ENCODE assay signal across 8 cellular contexts in the genomic region with DNA sequence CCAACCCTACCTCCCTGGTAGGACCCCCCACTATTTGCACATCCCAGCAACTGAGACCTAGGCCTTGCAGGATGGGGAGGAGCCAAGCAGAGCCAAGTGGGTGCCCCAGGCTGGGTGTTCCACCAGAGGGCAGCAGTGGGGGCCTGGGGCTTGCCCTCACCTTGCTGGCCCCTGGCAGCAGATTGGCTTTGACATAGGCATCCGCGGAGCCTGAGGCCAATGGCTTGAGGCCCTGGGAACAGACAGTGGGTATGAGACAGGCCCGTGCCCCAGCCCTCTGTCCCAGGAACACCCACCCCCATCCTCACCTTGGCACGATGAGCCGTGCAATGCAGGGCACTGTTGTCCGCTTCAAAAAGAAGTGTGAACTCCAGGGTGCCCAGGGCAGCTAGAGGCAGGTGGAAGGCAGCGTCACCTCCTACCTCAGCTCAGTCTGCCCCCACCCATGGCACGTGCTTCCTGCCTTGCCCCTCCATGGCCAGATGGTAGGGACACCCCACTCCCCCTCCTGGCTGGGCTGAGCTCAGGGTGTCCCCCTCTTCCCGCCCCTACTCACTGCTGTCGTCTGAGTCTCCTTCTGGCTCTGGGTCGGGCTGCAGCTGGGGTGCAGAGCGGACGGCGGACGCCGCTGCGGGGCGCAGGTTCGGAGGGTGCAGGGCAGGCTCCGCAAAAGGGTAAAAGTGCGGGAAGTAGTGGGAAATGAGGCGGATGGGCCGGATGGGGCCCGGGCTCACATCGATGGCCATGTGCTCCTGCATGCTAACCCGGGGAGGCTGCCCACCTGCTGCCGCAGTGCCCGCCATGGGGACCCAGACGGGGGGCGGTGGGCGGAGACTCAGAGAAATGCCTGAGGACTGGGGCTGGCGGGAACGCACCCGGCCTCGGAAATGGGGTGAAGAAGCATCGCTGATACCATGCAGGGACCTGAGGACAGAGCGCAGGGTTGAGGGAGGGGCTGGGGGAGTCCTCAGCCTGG. TPM values are rescaled to one million over a fixed set of nuclear protein-coding genes. Genes with fewer than 3 reads are reported as not detected.
DNase-seq lines count a peak whose midpoint lies in the region; ATAC-seq and TF ChIP-seq lines count a peak whose summit lies in the region.

No MANE protein-coding gene starts in this region.

- intact Hi-C loops in tibial artery (cut with DNase I; ENCODE audit: low total_unique reads), result no loop called here

- H3K27ac Mint-ChIP-seq in activated CD8-positive, alpha-beta T cell treated with anti-CD3 and anti-CD28 coated beads, Interleukin-2, amount 10 ng/mL, durations not matched to agents 7 days and 5 days, result peak overlapping the region; percentile 98

- TF ChIP-seq CTCF in foreskin keratinocyte (conservative IDR thresholded peaks at IDR 0.05), result peak; percentile 75
- TF ChIP-seq CTCF in tibial artery (IDR thresholded peaks at IDR 0.05), result peak in 1 of 2 experiments; percentile 27

- POLR2A ChIA-PET in activated CD8-positive, alpha-beta T cell treated with anti-CD3 and anti-CD28 coated beads, Interleukin-2, amount 10 ng/mL, durations not matched to agents 7 days and 5 days (lab: Charles Lee), result interaction anchor here (1.1 to 3.0 kb wide), 4 partner anchors 13 to 220 kb away, joined by 3 to 13 read pairs (median 4); a partner anchor contains a TSS

- peak; percentile 45 for ATAC-seq in activated CD8-positive, alpha-beta T cell treated with anti-CD3 and anti-CD28 coated beads, Interleukin-2, amount 10 ng/mL, durations not matched to agents 7 days and 5 days
- peak; percentile 41 for ATAC-seq in foreskin keratinocyte

- peaks cover 9 to 35% (median 22%) of the 10 kb centered on the region in 3 donors for H3K36me3 ChIP-seq in tibial artery

- no peaks in the 10 kb centered on the region for H3K27me3 Mint-ChIP-seq in activated CD8-positive, alpha-beta T cell treated with anti-CD3 and anti-CD28 coated beads, Interleukin-2, amount 10 ng/mL, durations not matched to agents 7 days and 5 days (ENCODE audit: low read depth)

- H3K27ac ChIP-seq in foreskin keratinocyte (no peak overlapping the region), tibial artery (no peak overlapping the region)

- H3K9me3 ChIP-seq in tibial artery, result no peaks in the 10 kb centered on the region

- no peak overlapping the region for H3K4me3 ChIP-seq in tibial artery

- peaks cover 53% of the 10 kb centered on the region for H3K4me1 Mint-ChIP-seq in activated CD8-positive, alpha-beta T cell treated with anti-CD3 and anti-CD28 coated beads, Interleukin-2, amount 10 ng/mL, durations not matched to agents 7 days and 5 days (ENCODE audit: low read depth)

- no peaks in the 10 kb centered on the region for H3K9me3 Mint-ChIP-seq in activated CD8-positive, alpha-beta T cell treated with anti-CD3 and anti-CD28 coated beads, Interleukin-2, amount 10 ng/mL, durations not matched to agents 7 days and 5 days (ENCODE audit: insufficient read depth)

- peaks cover 21% of the 10 kb centered on the region for H3K36me3 Mint-ChIP-seq in activated CD8-positive, alpha-beta T cell treated with anti-CD3 and anti-CD28 coated beads, Interleukin-2, amount 10 ng/mL, durations not matched to agents 7 days and 5 days (ENCODE audit: low read depth)

- peaks cover 18% of the 10 kb centered on the region for H3K27me3 ChIP-seq in foreskin keratinocyte
- H3K27me3 ChIP-seq in tibial artery, result peaks cover 0 to 23% of the 10 kb centered on the region in 2 donors

- CTCF ChIA-PET in activated CD8-positive, alpha-beta T cell treated with anti-CD3 and anti-CD28 coated beads, Interleukin-2, amount 10 ng/mL, durations not matched to agents 7 days and 5 days (lab: Charles Lee), result interaction anchor here (0.7 to 6.1 kb wide), 5 partner anchors 13 to 265 kb away, joined by 3 to 90 read pairs (median 4); a partner anchor contains a TSS

- DNase-seq in NCI-H2029 (lab: John Stamatoyannopoulos, UW), result peak; percentile 63
- no peak for DNase-seq in NCI-H2029 treated with DMSO at 0.1 percent for 48 hours (lab: John Stamatoyannopoulos, UW)
- DNase-seq in NCI-H1105 treated with DMSO at 0.1 percent for 48 hours (lab: John Stamatoyannopoulos, UW), result peak; percentile 1
- peak; percentile 79 for DNase-seq in activated CD8-positive, alpha-beta T cell treated with anti-CD3 and anti-CD28 coated beads, Interleukin-2, amount 10 ng/mL, durations not matched to agents 7 days and 5 days
- DNase-seq in foreskin keratinocyte, result no peak
- DNase-seq in stimulated activated CD4-positive, alpha-beta T cell treated with anti-CD3 and anti-CD28 coated beads, Interleukin-15, amount 100 ng/mL, for 24 hours, result peak; percentile 77
- DNase-seq in tibial artery, result no peak
- no peak for DNase-seq in NCI-H1694 (lab: John Stamatoyannopoulos, UW)

- H3K4me1 ChIP-seq in foreskin keratinocyte, result no peaks in the 10 kb centered on the region
- H3K4me1 ChIP-seq in tibial artery, result peaks cover 0 to 20% (median 11%) of the 10 kb centered on the region in 4 donors

- peak overlapping the region; percentile 78 for H3K4me3 Mint-ChIP-seq in activated CD8-positive, alpha-beta T cell treated with anti-CD3 and anti-CD28 coated beads, Interleukin-2, amount 10 ng/mL, durations not matched to agents 7 days and 5 days

RNA-seq across cellular contexts. Expression of a gene that starts 9.0 kb away (rescaled TPM):
- total RNA-seq in activated CD8-positive, alpha-beta T cell treated with anti-CD3 and anti-CD28 coated beads, Interleukin-2, amount 10 ng/mL, durations not matched to agents 7 days and 5 days, result 100 to 1,000 TPM; 250 to 258 TPM
- total RNA-seq in foreskin keratinocyte, result 164 and 179 TPM in 2 replicates
- polyA plus RNA-seq in foreskin keratinocyte, result 160 and 169 TPM in 2 replicates

RNA-seq across cellular contexts. Expression of a gene that starts 14.0 kb away (rescaled TPM):
- 10 to 100 TPM; 18.6 to 20.1 TPM for total RNA-seq in activated CD8-positive, alpha-beta T cell treated with anti-CD3 and anti-CD28 coated beads, Interleukin-2, amount 10 ng/mL, durations not matched to agents 7 days and 5 days
- total RNA-seq in foreskin keratinocyte, result 6.3 and 7.2 TPM in 2 replicates
- 11.0 and 11.6 TPM in 2 replicates for polyA plus RNA-seq in foreskin keratinocyte

RNA-seq across cellular contexts. Expression of a gene that starts 23.8 kb away (rescaled TPM):
- total RNA-seq in activated CD8-positive, alpha-beta T cell treated with anti-CD3 and anti-CD28 coated beads, Interleukin-2, amount 10 ng/mL, durations not matched to agents 7 days and 5 days, result not detected
- not detected in 2 replicates for total RNA-seq in foreskin keratinocyte
- polyA plus RNA-seq in foreskin keratinocyte, result not detected in 2 replicates

RNA-seq across cellular contexts. Expression of a gene that starts 32.1 kb away (rescaled TPM):
- total RNA-seq in activated CD8-positive, alpha-beta T cell treated with anti-CD3 and anti-CD28 coated beads, Interleukin-2, amount 10 ng/mL, durations not matched to agents 7 days and 5 days, result 100 to 1,000 TPM; 330 to 337 TPM
- total RNA-seq in foreskin keratinocyte, result 1,696 and 1,959 TPM in 2 replicates
- polyA plus RNA-seq in foreskin keratinocyte, result 2,595 and 2,779 TPM in 2 replicates

RNA-seq across cellular contexts. Expression of a gene that starts 34.8 kb away (rescaled TPM):
- under 1 TPM; 0.61 to 0.73 TPM for total RNA-seq in activated CD8-positive, alpha-beta T cell treated with anti-CD3 and anti-CD28 coated beads, Interleukin-2, amount 10 ng/mL, durations not matched to agents 7 days and 5 days
- total RNA-seq in foreskin keratinocyte, result not detected in 2 replicates
- polyA plus RNA-seq in foreskin keratinocyte, result not detected in 2 replicates

Comparison
In these comparisons a context has a peak if more than half of its experiments do, and no peak if none do; other contexts are left out.
1. DNase-seq: peak in NCI-H2029 (single experiment), NCI-H1105 treated with DMSO at 0.1 percent for 48 hours (single experiment), activated CD8-positive, alpha-beta T cell treated with anti-CD3 and anti-CD28 coated beads, Interleukin-2, amount 10 ng/mL, durations not matched to agents 7 days and 5 days (single experiment) and stimulated activated CD4-positive, alpha-beta T cell treated with anti-CD3 and anti-CD28 coated beads, Interleukin-15, amount 100 ng/mL, for 24 hours (single experiment); none in NCI-H2029 treated with DMSO at 0.1 percent for 48 hours (single experiment), foreskin keratinocyte (0 of 2), tibial artery (0 of 2) and NCI-H1694 (single experiment).